Comparison of ENCODE assay signal across 8 cellular contexts in the genomic region with DNA sequence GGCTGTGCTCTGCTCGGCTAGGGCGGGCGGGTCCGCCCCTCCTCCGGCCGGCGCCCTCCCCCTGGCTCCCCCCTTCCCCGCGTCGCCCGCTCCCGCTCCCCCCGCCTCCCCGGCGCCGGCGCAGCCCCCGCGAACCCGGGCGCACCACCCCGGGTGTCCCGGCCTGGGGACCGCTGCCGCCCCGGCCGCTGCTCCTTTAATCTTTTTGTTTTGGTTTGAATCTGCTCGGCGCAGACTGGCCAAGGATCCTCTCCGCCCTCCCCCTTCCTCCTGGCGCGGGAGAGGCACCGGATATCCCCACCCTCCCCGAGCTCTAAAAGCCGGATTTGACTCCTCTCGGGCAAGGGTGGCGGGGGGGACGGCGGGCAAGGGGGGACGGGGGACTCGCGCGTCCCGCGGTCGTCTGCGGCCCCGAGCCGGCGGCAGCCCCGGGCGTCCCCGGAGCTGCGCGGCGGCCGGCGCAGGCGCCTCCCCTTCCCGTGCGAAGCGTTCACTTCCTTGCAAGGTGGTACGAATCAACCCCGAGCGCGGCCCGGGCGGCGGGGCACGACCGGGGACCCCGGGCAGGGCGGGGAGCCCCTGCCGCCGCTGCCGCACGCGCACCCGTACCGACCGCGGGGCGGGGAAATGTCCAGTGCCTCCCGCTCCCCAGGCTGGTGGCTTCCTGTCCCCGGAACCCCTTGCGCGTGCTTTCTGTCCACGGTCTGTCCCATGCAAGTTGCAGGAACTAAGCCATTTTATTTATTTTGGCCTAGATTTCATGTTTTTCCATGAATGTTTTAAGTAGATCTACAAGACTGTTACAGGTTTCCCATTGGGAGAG. TPM values are rescaled to one million over a fixed set of nuclear protein-coding genes. Genes with fewer than 3 reads are reported as not detected.
A peak's percentile ranks its signal among the peaks of the same experiment; 100 is the strongest.
DNase-seq lines count a peak whose midpoint lies in the region; ATAC-seq and TF ChIP-seq lines count a peak whose summit lies in the region.

A gene with protein sequence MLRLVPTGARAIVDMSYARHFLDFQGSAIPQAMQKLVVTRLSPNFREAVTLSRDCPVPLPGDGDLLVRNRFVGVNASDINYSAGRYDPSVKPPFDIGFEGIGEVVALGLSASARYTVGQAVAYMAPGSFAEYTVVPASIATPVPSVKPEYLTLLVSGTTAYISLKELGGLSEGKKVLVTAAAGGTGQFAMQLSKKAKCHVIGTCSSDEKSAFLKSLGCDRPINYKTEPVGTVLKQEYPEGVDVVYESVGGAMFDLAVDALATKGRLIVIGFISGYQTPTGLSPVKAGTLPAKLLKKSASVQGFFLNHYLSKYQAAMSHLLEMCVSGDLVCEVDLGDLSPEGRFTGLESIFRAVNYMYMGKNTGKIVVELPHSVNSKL (minus strand): TSS at position 11 of the 823 bp plus-strand sequence. CDS start 81 bp downstream, outside the sequence.

- H3K27ac ChIP-seq in ovary = peak within 1 kb of the TSS; percentile 87 to 99
- peak within 1 kb of the TSS; percentile 98 to 100 (median 98) for H3K27ac ChIP-seq in upper lobe of left lung

- H3K4me3 Mint-ChIP-seq in activated naive CD8-positive, alpha-beta T cell treated with anti-CD3 and anti-CD28 coated beads, Interleukin-2, amount 10 ng/mL, durations not matched to agents 7 days and 5 days = peak within 1 kb of the TSS; percentile 94
- peak within 1 kb of the TSS; percentile 95 for H3K4me3 Mint-ChIP-seq in glutamatergic neuron (ENCODE audit: unreplicated experiment)

- no peaks in the 10 kb centered on the region for H3K9me3 Mint-ChIP-seq in activated naive CD8-positive, alpha-beta T cell treated with anti-CD3 and anti-CD28 coated beads, Interleukin-2, amount 10 ng/mL, durations not matched to agents 7 days and 5 days
- peaks cover 33% of the 10 kb centered on the region for H3K9me3 Mint-ChIP-seq in glutamatergic neuron (ENCODE audit: unreplicated experiment)

- ATAC-seq in HG02610 (IDR thresholded peaks at IDR 0.05; ENCODE audit: unreplicated experiment) (peak; percentile 51), upper lobe of left lung (ENCODE audit: low FRiP score in 2 of 2) (peak; percentile 83 to 84)
- peak; percentile 66 for ATAC-seq in activated naive CD8-positive, alpha-beta T cell treated with anti-CD3 and anti-CD28 coated beads, Interleukin-2, amount 10 ng/mL, durations not matched to agents 7 days and 5 days (ENCODE audit: low read depth)

- H3K27ac Mint-ChIP-seq in activated naive CD8-positive, alpha-beta T cell treated with anti-CD3 and anti-CD28 coated beads, Interleukin-2, amount 10 ng/mL, durations not matched to agents 7 days and 5 days = peak within 1 kb of the TSS; percentile 98
- H3K27ac Mint-ChIP-seq in glutamatergic neuron (ENCODE audit: unreplicated experiment) = peak within 1 kb of the TSS; percentile 84

- H3K36me3 Mint-ChIP-seq in activated naive CD8-positive, alpha-beta T cell treated with anti-CD3 and anti-CD28 coated beads, Interleukin-2, amount 10 ng/mL, durations not matched to agents 7 days and 5 days = peaks cover 9% of the 10 kb centered on the region
- no peaks in the 10 kb centered on the region for H3K36me3 Mint-ChIP-seq in glutamatergic neuron (ENCODE audit: unreplicated experiment)

- TF ChIP-seq POLR2A in ovary (IDR thresholded peaks at IDR 0.05) (peak; percentile 27), upper lobe of left lung (IDR thresholded peaks at IDR 0.05) (peak in 2 of 4 donors; percentile 65 to 69)

- DNase-seq in GM12864 (ENCODE audit: low read depth) (peak; percentile 61), NCI-H1105 (lab: John Stamatoyannopoulos, UW) (peak; percentile 80), SW 1271 (lab: John Stamatoyannopoulos, UW) (peak; percentile 55 to 69), glutamatergic neuron (peak; percentile 76), ovary (peak; percentile 86 to 89 (median 87)), upper lobe of left lung (peak; percentile 88 to 95)
- peak; percentile 84 for DNase-seq in activated naive CD8-positive, alpha-beta T cell treated with anti-CD3 and anti-CD28 coated beads, Interleukin-2, amount 10 ng/mL, durations not matched to agents 7 days and 5 days

- TF ChIP-seq CTCF in GM12864 (IDR thresholded peaks at IDR 0.05; ENCODE audit: low read depth, low read length, missing control alignments) = no peak
- no peak for TF ChIP-seq CTCF in glutamatergic neuron (IDR thresholded peaks at IDR 0.05; ENCODE audit: partially characterized antibody, unreplicated experiment)
- TF ChIP-seq CTCF in ovary (IDR thresholded peaks at IDR 0.05) = no peak
- TF ChIP-seq CTCF in upper lobe of left lung (IDR thresholded peaks at IDR 0.05) = no peak

- no peaks in the 10 kb centered on the region for H3K27me3 ChIP-seq in ovary
- no peaks in the 10 kb centered on the region for H3K27me3 ChIP-seq in upper lobe of left lung

- 1% methylated on average over 53 to 84 of the region's 88 CpGs for WGBS in ovary, 3 donors
- WGBS in upper lobe of left lung, 2 donors = 0 to 1% methylated on average over 26 to 62 of the region's 88 CpGs

- no peaks in the 10 kb centered on the region for H3K9me3 ChIP-seq in ovary
- no peaks in the 10 kb centered on the region for H3K9me3 ChIP-seq in upper lobe of left lung

- POLR2A ChIA-PET in activated naive CD8-positive, alpha-beta T cell treated with anti-CD3 and anti-CD28 coated beads, Interleukin-2, amount 10 ng/mL, durations not matched to agents 7 days and 5 days (lab: Charles Lee) = interaction anchor here (0.8 to 3.2 kb wide), 9 partner anchors 12 to 611 kb away, joined by 3 to 41 read pairs (median 6); a partner anchor contains a TSS

- H3K36me3 ChIP-seq in ovary (no peaks in the 10 kb centered on the region), upper lobe of left lung (peaks cover 0 to 1% (median 0%) of the 10 kb centered on the region in 4 donors)

- peaks cover 33% of the 10 kb centered on the region for H3K27me3 Mint-ChIP-seq in activated naive CD8-positive, alpha-beta T cell treated with anti-CD3 and anti-CD28 coated beads, Interleukin-2, amount 10 ng/mL, durations not matched to agents 7 days and 5 days
- H3K27me3 Mint-ChIP-seq in glutamatergic neuron (ENCODE audit: unreplicated experiment) = peaks cover 32% of the 10 kb centered on the region

- TF ChIP-seq EP300 in ovary (IDR thresholded peaks at IDR 0.05) = no peak
- TF ChIP-seq EP300 in upper lobe of left lung (IDR thresholded peaks at IDR 0.05) = peak in 1 of 4 donors; percentile 24

- intact Hi-C loops in ovary (cut with DNase I) = loop anchor here in 2 of 4 donors (5.0 to 10.0 kb wide), 3 partner anchors 38 to 1055 kb away; no protein-coding TSS in a partner anchor

- H3K4me1 ChIP-seq in ovary (ENCODE audit: insufficient read depth) (peaks cover 4% of the 10 kb centered on the region), upper lobe of left lung (peaks cover 51 to 60% (median 55%) of the 10 kb centered on the region in 4 donors)

- H3K4me3 ChIP-seq in GM12864 (ENCODE audit: low read depth, low read length) (peak within 1 kb of the TSS; percentile 99), ovary (peak within 1 kb of the TSS; percentile 97), upper lobe of left lung (peak within 1 kb of the TSS; percentile 83 to 98 (median 95))

- peaks cover 49% of the 10 kb centered on the region for H3K4me1 Mint-ChIP-seq in activated naive CD8-positive, alpha-beta T cell treated with anti-CD3 and anti-CD28 coated beads, Interleukin-2, amount 10 ng/mL, durations not matched to agents 7 days and 5 days
- peaks cover 29% of the 10 kb centered on the region for H3K4me1 Mint-ChIP-seq in glutamatergic neuron (ENCODE audit: low read depth, unreplicated experiment)

RNA-seq across cellular contexts. Expression of the gene that starts here (rescaled TPM):
- 10 to 100 TPM; 36.6 to 37.2 TPM for total RNA-seq in activated naive CD8-positive, alpha-beta T cell treated with anti-CD3 and anti-CD28 coated beads, Interleukin-2, amount 10 ng/mL, durations not matched to agents 7 days and 5 days
- total RNA-seq in glutamatergic neuron (ENCODE audit: unreplicated experiment) (20.4 TPM), ovary (10 to 100 TPM; 15.4 to 55.7 (median 32.6) TPM), upper lobe of left lung (10 to 100 TPM; 12.2 to 36.8 (median 26.5) TPM)
- polyA plus RNA-seq in ovary = 10 to 100 TPM; 19.8 to 28.4 TPM

Comparison
In these comparisons a context has a peak if more than half of its experiments do, and no peak if none do; other contexts are left out.
1. Peak in every context shown above with its lines: DNase-seq, ATAC-seq, H3K4me3 ChIP-seq and H3K27ac ChIP-seq.